ENCODE assay signal across 1 cellular context in genomic region chrX:34332336-34332735, GRCh38.
TF ChIP-seq lines count a peak whose summit lies in the region.

No MANE protein-coding gene starts in this region.

TF ChIP-seq in WTC11, 78 proteins besides CTCF, POLR2A, EP300 and RAD21 (continued from another document):
- TF ChIP-seq ZNF425 (CRISPR knock-in tag; conservative IDR thresholded peaks at IDR 0.05) (no peak), FOXK1 (CRISPR knock-in tag; IDR thresholded peaks at IDR 0.05) (no peak), E2F5 (CRISPR knock-in tag; IDR thresholded peaks at IDR 0.05) (no peak), CDX4 (CRISPR knock-in tag; IDR thresholded peaks at IDR 0.05; ENCODE audit: borderline replicate concordance) (no peak), FOXP4 (CRISPR knock-in tag; IDR thresholded peaks at IDR 0.05) (no peak), EMX1 (CRISPR knock-in tag; IDR thresholded peaks at IDR 0.05) (no peak), MLX (CRISPR knock-in tag; IDR thresholded peaks at IDR 0.05) (no peak), MXD4 (CRISPR knock-in tag; IDR thresholded peaks at IDR 0.05; ENCODE audit: borderline replicate concordance) (no peak), TEAD1 (CRISPR knock-in tag; IDR thresholded peaks at IDR 0.05) (no peak), HMGA2 (CRISPR knock-in tag; IDR thresholded peaks at IDR 0.05) (no peak), USF2 (CRISPR knock-in tag; IDR thresholded peaks at IDR 0.05) (no peak)
